In genomic region chr2:220034356-220035121, GRCh38 we compare ENCODE assay signal across 16 cellular contexts.
DNase-seq lines count a peak whose midpoint lies in the region; ATAC-seq and TF ChIP-seq lines count a peak whose summit lies in the region.
"Had no signal": no experiment of that assay in that cellular context is flagged by ENCODE, and none has a peak within 500 bp of the region (broad histone marks: within the 10 kb centered on the region; RNA-seq: fewer than 3 reads in every experiment).

No MANE protein-coding gene starts in this region.

- H3K27ac Mint-ChIP-seq in type B pancreatic cell = no peak overlapping the region
- H3K27ac Mint-ChIP-seq: activated CD8-positive, alpha-beta T cell treated with anti-CD3 and anti-CD28 coated beads for 36 hours; activated naive CD4-positive, alpha-beta T cell treated with anti-CD3 and anti-CD28 coated beads, Interleukin-2, amount 10 ng/mL, durations not matched to agents 7 days and 5 days; CD4-positive, alpha-beta memory T cell; GM23338 had no signal

- no TSS peak for BruUV-seq in OCI-LY7 (replicated peaks; lab: Mats Ljungman, UMichigan)

- peak overlapping the region; percentile 3 for H3K4me2 ChIP-seq in trophoblast cell (ENCODE audit: low read length)
- H3K4me2 ChIP-seq in OCI-LY7 (ENCODE audit: low read length) = no peak overlapping the region
- H3K4me2 ChIP-seq: GM23338 had no signal

- H4K20me1 ChIP-seq in OCI-LY7 (ENCODE audit: insufficient read depth, low read length) = no peaks in the 10 kb centered on the region

- peak overlapping the region; percentile 2 for H2BK120ac ChIP-seq in trophoblast cell (ENCODE audit: insufficient read depth, low read length, poor library complexity)

- no peaks in the 10 kb centered on the region for H3K9me3 Mint-ChIP-seq in type B pancreatic cell
- H3K9me3 Mint-ChIP-seq: activated CD8-positive, alpha-beta T cell treated with anti-CD3 and anti-CD28 coated beads for 36 hours; activated naive CD4-positive, alpha-beta T cell treated with anti-CD3 and anti-CD28 coated beads, Interleukin-2, amount 10 ng/mL, durations not matched to agents 7 days and 5 days; GM23338 had no signal

- no CpG with 5 or more reads among the region's 1 CpG for WGBS in trophoblast cell (ENCODE audit: extremely low coverage, insufficient coverage, insufficient read length)

- no peak for TF ChIP-seq CTCF in RWPE2 (IDR thresholded peaks at IDR 0.05; ENCODE audit: poor library complexity, severe bottlenecking)
- TF ChIP-seq CTCF in fibroblast of mammary gland (conservative IDR thresholded peaks at IDR 0.05; ENCODE audit: control insufficient read depth, insufficient read depth, low read depth, low read length) = no peak
- no peak for TF ChIP-seq CTCF in type B pancreatic cell (conservative IDR thresholded peaks at IDR 0.05)
- TF ChIP-seq CTCF in OCI-LY7 (conservative IDR thresholded peaks at IDR 0.05; ENCODE audit: low read length) = no peak

- no peak overlapping the region for H2AK5ac ChIP-seq in trophoblast cell (ENCODE audit: low read length)

- H3K27me3 Mint-ChIP-seq in type B pancreatic cell = no peaks in the 10 kb centered on the region
- H3K27me3 Mint-ChIP-seq: activated CD8-positive, alpha-beta T cell treated with anti-CD3 and anti-CD28 coated beads for 36 hours; activated naive CD4-positive, alpha-beta T cell treated with anti-CD3 and anti-CD28 coated beads, Interleukin-2, amount 10 ng/mL, durations not matched to agents 7 days and 5 days had no signal

- no peak overlapping the region for H3K23ac ChIP-seq in trophoblast cell (ENCODE audit: low read length)

- no peak overlapping the region for H3K4me3 ChIP-seq in RWPE2 (ENCODE audit: severe bottlenecking)
- no peak overlapping the region for H3K4me3 ChIP-seq in fibroblast of mammary gland (ENCODE audit: control insufficient read depth, low read depth, low read length)
- H3K4me3 ChIP-seq in trophoblast cell (ENCODE audit: low read depth, low read length) = no peak overlapping the region
- H3K4me3 ChIP-seq in OCI-LY7 (ENCODE audit: low read depth, low read length, poor library complexity, severe bottlenecking) = no peak overlapping the region
- H3K4me3 ChIP-seq: GM23338, sigmoid colon had no signal

- H3K79me2 ChIP-seq in trophoblast cell (ENCODE audit: control insufficient read depth, insufficient read depth, low read length, poor library complexity) (no peaks in the 10 kb centered on the region), OCI-LY7 (ENCODE audit: insufficient read depth, low read depth, low read length) (no peaks in the 10 kb centered on the region)

- CTCF ChIA-PET in OCI-LY7 (lab: Charles Lee; ENCODE audit: unreplicated experiment) = no interaction called here

- no peak overlapping the region for H4K8ac ChIP-seq in trophoblast cell (ENCODE audit: low read depth, low read length)

- no peak overlapping the region for H2BK5ac ChIP-seq in trophoblast cell (ENCODE audit: low read depth, low read length, poor library complexity)

- no peaks in the 10 kb centered on the region for H3K36me3 Mint-ChIP-seq in type B pancreatic cell
- H3K36me3 Mint-ChIP-seq: activated naive CD4-positive, alpha-beta T cell treated with anti-CD3 and anti-CD28 coated beads, Interleukin-2, amount 10 ng/mL, durations not matched to agents 7 days and 5 days; CD4-positive, alpha-beta memory T cell had no signal

- DNase-seq in EL (peak; percentile 83), RWPE2 (ENCODE audit: low spot score) (no peak), fibroblast of mammary gland (ENCODE audit: low read depth) (peak; percentile 52), trophoblast cell (peak in 1 of 2 donors; percentile 15), type B pancreatic cell (ENCODE audit: extremely low spot score, unreplicated experiment) (no peak), 8988T (no peak), OCI-LY7 (ENCODE audit: low spot score) (no peak), GM19238 (ENCODE audit: insufficient read length, low spot score) (no peak)
- DNase-seq: activated CD8-positive, alpha-beta T cell treated with anti-CD3 and anti-CD28 coated beads for 36 hours; activated naive CD4-positive, alpha-beta T cell treated with anti-CD3 and anti-CD28 coated beads, Interleukin-2, amount 10 ng/mL, durations not matched to agents 7 days and 5 days; CD4-positive, alpha-beta memory T cell; NCI-H1436 treated with DMSO at 0.1 percent for 48 hours; NK-92 treated with Interleukin-12 subunit alpha and Interleukin-12 subunit beta, amount 100 ng/mL, for 24 hours; sigmoid colon; T-helper 2 cell had no signal

- intact Hi-C loops in OCI-LY7 (cut with micrococcal nuclease; ENCODE audit: unreplicated experiment) = no loop called here

- H3K4ac ChIP-seq in trophoblast cell (ENCODE audit: low read depth, low read length) = no peak overlapping the region

- H3K36me3 ChIP-seq in RWPE2 (ENCODE audit: low read depth) = no peaks in the 10 kb centered on the region
- H3K36me3 ChIP-seq in trophoblast cell (ENCODE audit: control insufficient read depth in 1 of 2, insufficient read depth in 2 of 2, low read length in 2 of 2) = no peaks in the 10 kb centered on the region
- H3K36me3 ChIP-seq in OCI-LY7 (ENCODE audit: insufficient read depth, low read length) = no peaks in the 10 kb centered on the region
- H3K36me3 ChIP-seq: sigmoid colon had no signal

- peak overlapping the region; percentile 7 for H3K14ac ChIP-seq in trophoblast cell (ENCODE audit: low read length)

- ATAC-seq in RWPE2 (ENCODE audit: low read depth) = peak; percentile 76; the same call in 2 of the 3 replicates
- ATAC-seq: activated CD8-positive, alpha-beta T cell treated with anti-CD3 and anti-CD28 coated beads for 36 hours; GM23338 had no signal

- no peaks in the 10 kb centered on the region for H3K9me2 ChIP-seq in OCI-LY7 (ENCODE audit: insufficient read depth, low read length)

- H3K4me1 Mint-ChIP-seq in type B pancreatic cell (ENCODE audit: unreplicated experiment) = peaks cover 14% of the 10 kb centered on the region
- H3K4me1 Mint-ChIP-seq: activated naive CD4-positive, alpha-beta T cell treated with anti-CD3 and anti-CD28 coated beads, Interleukin-2, amount 10 ng/mL, durations not matched to agents 7 days and 5 days; CD4-positive, alpha-beta memory T cell had no signal

- H2AFZ ChIP-seq in trophoblast cell (ENCODE audit: insufficient read depth, low read length, poor library complexity) (no peak overlapping the region), OCI-LY7 (ENCODE audit: low read length) (no peak overlapping the region)

- H4K91ac ChIP-seq in trophoblast cell (ENCODE audit: low read depth, low read length) = peak overlapping the region; percentile 9

- H3K4me1 ChIP-seq in RWPE2 (ENCODE audit: insufficient read depth, poor library complexity, severe bottlenecking) = peaks cover 7% of the 10 kb centered on the region
- peaks cover 7 to 9% of the 10 kb centered on the region in 2 experiments for H3K4me1 ChIP-seq in trophoblast cell (ENCODE audit: control insufficient read depth in 1 of 2, insufficient read depth in 2 of 2, low read length in 2 of 2)
- no peaks in the 10 kb centered on the region for H3K4me1 ChIP-seq in OCI-LY7 (ENCODE audit: insufficient read depth, low read length, poor library complexity, severe bottlenecking)

- no peaks in the 10 kb centered on the region for H3K9me3 ChIP-seq in RWPE2 (ENCODE audit: severe bottlenecking)
- H3K9me3 ChIP-seq in trophoblast cell (ENCODE audit: insufficient read depth, low read depth, low read length) = peaks cover 2% of the 10 kb centered on the region
- no peaks in the 10 kb centered on the region for H3K9me3 ChIP-seq in OCI-LY7 (ENCODE audit: low read length)
- H3K9me3 ChIP-seq: sigmoid colon had no signal

- H3K27ac ChIP-seq in RWPE2 (ENCODE audit: poor library complexity, severe bottlenecking) (no peak overlapping the region), trophoblast cell (ENCODE audit: low read depth, low read length) (peak overlapping the region; percentile 23), OCI-LY7 (ENCODE audit: low read depth, low read length, poor library complexity, severe bottlenecking) (no peak overlapping the region)

- H4K12ac ChIP-seq in trophoblast cell (ENCODE audit: low read depth, low read length) = no peak overlapping the region

- H3K9ac ChIP-seq in trophoblast cell (ENCODE audit: low read length) = no peak overlapping the region

- H2BK12ac ChIP-seq in trophoblast cell (ENCODE audit: low read length) = no peak overlapping the region

- H3K27me3 ChIP-seq in RWPE2 (ENCODE audit: insufficient read depth, poor library complexity, severe bottlenecking) (no peaks in the 10 kb centered on the region), trophoblast cell (ENCODE audit: insufficient read depth, low read length) (no peaks in the 10 kb centered on the region)
- H3K27me3 ChIP-seq: sigmoid colon had no signal

- POLR2A ChIA-PET in OCI-LY7 (lab: Charles Lee) = interaction anchor here (0.5 kb wide), 1 partner anchor 21 kb away, joined by 5 read pairs; no protein-coding TSS in a partner anchor

- H3K18ac ChIP-seq in trophoblast cell (ENCODE audit: low read length) = no peak overlapping the region

- no peaks in the 10 kb centered on the region for H3K79me1 ChIP-seq in trophoblast cell (ENCODE audit: low read length)

- no peak overlapping the region for H3K4me3 Mint-ChIP-seq in type B pancreatic cell
- H3K4me3 Mint-ChIP-seq: activated CD8-positive, alpha-beta T cell treated with anti-CD3 and anti-CD28 coated beads for 36 hours; activated naive CD4-positive, alpha-beta T cell treated with anti-CD3 and anti-CD28 coated beads, Interleukin-2, amount 10 ng/mL, durations not matched to agents 7 days and 5 days; CD4-positive, alpha-beta memory T cell; GM23338 had no signal

Comparison
In these comparisons a context has a peak if more than half of its experiments do, and no peak if none do; other contexts are left out.
1. DNase-seq: peak in EL (single experiment) and fibroblast of mammary gland (single experiment); none in RWPE2 (single experiment), type B pancreatic cell (single experiment), 8988T (single experiment), OCI-LY7 (single experiment) and GM19238 (single experiment).